ENCODE assay signal across 18 cellular contexts in genomic region chr7:24975172-24975571, GRCh38.
"Had no signal": no experiment of that assay in that cellular context is flagged by ENCODE, and none has a peak within 500 bp of the region (broad histone marks: within the 10 kb centered on the region; RNA-seq: fewer than 3 reads in every experiment).

No MANE protein-coding gene starts in this region.

- ATAC-seq: foreskin keratinocyte; lower lobe of right lung; natural killer cell treated with Interleukin-12 subunit alpha and Interleukin-12 subunit beta and Interleukin-15 and Interleukin-18, amount 100 ng/mL, for 72 hours had no signal

- H3K9me3 Mint-ChIP-seq: activated naive CD8-positive, alpha-beta T cell treated with anti-CD3 and anti-CD28 coated beads for 36 hours; mesothelial cell of epicardium; natural killer cell treated with Interleukin-12 subunit alpha and Interleukin-12 subunit beta and Interleukin-15 and Interleukin-18, amount 100 ng/mL, for 72 hours had no signal

- H3K27ac Mint-ChIP-seq: activated naive CD8-positive, alpha-beta T cell treated with anti-CD3 and anti-CD28 coated beads for 36 hours; mesothelial cell of epicardium; natural killer cell treated with Interleukin-12 subunit alpha and Interleukin-12 subunit beta and Interleukin-15 and Interleukin-18, amount 100 ng/mL, for 72 hours had no signal

- H3K27me3 ChIP-seq: dorsolateral prefrontal cortex, foreskin keratinocyte, thyroid gland had no signal

- H3K36me3 ChIP-seq: lower lobe of right lung, thyroid gland had no signal

- H3K9me3 ChIP-seq: lower lobe of right lung, thyroid gland had no signal

- H3K36me3 Mint-ChIP-seq: mesothelial cell of epicardium; natural killer cell treated with Interleukin-12 subunit alpha and Interleukin-12 subunit beta and Interleukin-15 and Interleukin-18, amount 100 ng/mL, for 72 hours had no signal

- H3K4me3 Mint-ChIP-seq: activated naive CD8-positive, alpha-beta T cell treated with anti-CD3 and anti-CD28 coated beads for 36 hours; mesothelial cell of epicardium; natural killer cell treated with Interleukin-12 subunit alpha and Interleukin-12 subunit beta and Interleukin-15 and Interleukin-18, amount 100 ng/mL, for 72 hours had no signal

- H3K4me3 ChIP-seq: lower lobe of right lung, thyroid gland had no signal

- FAIRE-seq: islet of Langerhans, TTC549 had no signal

- H3K27me3 Mint-ChIP-seq: activated naive CD8-positive, alpha-beta T cell treated with anti-CD3 and anti-CD28 coated beads for 36 hours; natural killer cell treated with Interleukin-12 subunit alpha and Interleukin-12 subunit beta and Interleukin-15 and Interleukin-18, amount 100 ng/mL, for 72 hours had no signal

- DNase-seq: activated CD4-positive, alpha-beta T cell treated with anti-CD3 and anti-CD28 coated beads, Interleukin-2, amount 50 U/mL, for 4 hours; activated naive CD4-positive, alpha-beta T cell; activated naive CD8-positive, alpha-beta T cell treated with anti-CD3 and anti-CD28 coated beads for 36 hours; activated T-cell treated with anti-CD3 and anti-CD28 coated beads for 4 hours; dorsolateral prefrontal cortex; foreskin keratinocyte; glutamatergic neuron; hippocampal formation; lower lobe of right lung; nucleus accumbens; posterior cingulate gyrus; retina; stimulated activated naive CD4-positive, alpha-beta T cell; thyroid gland had no signal

- H3K27ac ChIP-seq: foreskin keratinocyte, lower lobe of right lung, thyroid gland had no signal
